Comparison of ENCODE assay signal across 34 cellular contexts in genomic region chr17:22221344-22221743, GRCh38.
"Had no signal": no experiment of that assay in that cellular context is flagged by ENCODE, and none has a peak within 500 bp of the region (broad histone marks: within the 10 kb centered on the region; RNA-seq: fewer than 3 reads in every experiment).

No MANE protein-coding gene starts in this region.

- H3K36me3 Mint-ChIP-seq: activated naive CD8-positive, alpha-beta T cell treated with anti-CD3 and anti-CD28 coated beads for 36 hours had no signal

- ATAC-seq: activated CD8-positive, alpha-beta memory T cell treated with anti-CD3 and anti-CD28 coated beads, Interleukin-2, amount 10 ng/mL, durations not matched to agents 7 days and 5 days; Panc1; Right ventricle myocardium inferior had no signal

- H3K27me3 Mint-ChIP-seq: activated CD4-positive, alpha-beta memory T cell treated with anti-CD3 and anti-CD28 coated beads, Interleukin-2, amount 10 ng/mL, durations not matched to agents 7 days and 5 days; activated CD8-positive, alpha-beta memory T cell treated with anti-CD3 and anti-CD28 coated beads, Interleukin-2, amount 10 ng/mL, durations not matched to agents 7 days and 5 days; activated naive CD8-positive, alpha-beta T cell treated with anti-CD3 and anti-CD28 coated beads for 36 hours; central memory CD8-positive, alpha-beta T cell had no signal

- H3K27ac ChIP-seq: ascending aorta, cardiac muscle cell, RWPE1, WERI-Rb-1 had no signal

- H3K4me1 Mint-ChIP-seq: activated CD4-positive, alpha-beta memory T cell treated with anti-CD3 and anti-CD28 coated beads, Interleukin-2, amount 10 ng/mL, durations not matched to agents 7 days and 5 days; activated CD8-positive, alpha-beta memory T cell treated with anti-CD3 and anti-CD28 coated beads, Interleukin-2, amount 10 ng/mL, durations not matched to agents 7 days and 5 days; activated naive CD8-positive, alpha-beta T cell treated with anti-CD3 and anti-CD28 coated beads for 36 hours; central memory CD8-positive, alpha-beta T cell had no signal

- H3K36me3 ChIP-seq: ascending aorta, cardiac muscle cell, WERI-Rb-1 had no signal

- H3K27ac Mint-ChIP-seq: activated CD4-positive, alpha-beta memory T cell treated with anti-CD3 and anti-CD28 coated beads, Interleukin-2, amount 10 ng/mL, durations not matched to agents 7 days and 5 days; activated CD8-positive, alpha-beta memory T cell treated with anti-CD3 and anti-CD28 coated beads, Interleukin-2, amount 10 ng/mL, durations not matched to agents 7 days and 5 days; activated naive CD8-positive, alpha-beta T cell treated with anti-CD3 and anti-CD28 coated beads for 36 hours had no signal

- H3K4me3 Mint-ChIP-seq: activated CD4-positive, alpha-beta memory T cell treated with anti-CD3 and anti-CD28 coated beads, Interleukin-2, amount 10 ng/mL, durations not matched to agents 7 days and 5 days; activated CD8-positive, alpha-beta memory T cell treated with anti-CD3 and anti-CD28 coated beads, Interleukin-2, amount 10 ng/mL, durations not matched to agents 7 days and 5 days; activated naive CD8-positive, alpha-beta T cell treated with anti-CD3 and anti-CD28 coated beads for 36 hours; central memory CD8-positive, alpha-beta T cell had no signal

- H3K9me3 ChIP-seq: ascending aorta had no signal

- H3K4me3 ChIP-seq: ascending aorta, cardiac muscle cell had no signal

- H3K27me3 ChIP-seq: ascending aorta, cardiac muscle cell had no signal

- H3K4me1 ChIP-seq: ascending aorta had no signal

- DNase-seq: activated CD4-positive, alpha-beta memory T cell treated with anti-CD3 and anti-CD28 coated beads, Interleukin-2, amount 10 ng/mL, durations not matched to agents 7 days and 5 days; activated CD4-positive, alpha-beta T cell treated with anti-CD3 and anti-CD28 coated beads for 1 hour; activated CD4-positive, alpha-beta T cell treated with anti-CD3 and anti-CD28 coated beads for 48 hours; activated CD4-positive, CD25-positive, alpha-beta regulatory T cell; activated CD8-positive, alpha-beta memory T cell treated with anti-CD3 and anti-CD28 coated beads for 24 hours; activated CD8-positive, alpha-beta memory T cell treated with anti-CD3 and anti-CD28 coated beads, Interleukin-2, amount 10 ng/mL, durations not matched to agents 7 days and 5 days; activated CD8-positive, alpha-beta memory T cell treated with anti-CD3 and anti-CD28 coated beads, Interleukin-2, amount 50 U/mL, for 48 hours; activated effector memory CD4-positive, alpha-beta T cell treated with Interleukin-2 at 50 U/mL for 16 hours; activated naive CD4-positive, alpha-beta T cell treated with anti-CD3 and anti-CD28 coated beads, Interleukin-2, amount 50 U/mL, for 16 hours; activated naive CD8-positive, alpha-beta T cell treated with anti-CD3 and anti-CD28 coated beads for 36 hours; activated T-cell treated with anti-CD3 and anti-CD28 coated beads, Interleukin-2, amount 50 U/mL, for 48 hours; amniotic stem cell; NCI-H1092 treated with DMSO at 0.1 percent for 48 hours; NCI-H1417; NCI-H146; NCI-H187; NCI-H2029 treated with DMSO at 0.1 percent for 48 hours; NCI-H226; NCI-H446 treated with DMSO at 0.1 percent for 48 hours; NCI-H524; NCI-H69; NCI-H82; SIG-M5; SW 1271; T-helper 1 cell; T-helper 2 cell; T1000; WERI-Rb-1 had no signal
